In the genomic region with DNA sequence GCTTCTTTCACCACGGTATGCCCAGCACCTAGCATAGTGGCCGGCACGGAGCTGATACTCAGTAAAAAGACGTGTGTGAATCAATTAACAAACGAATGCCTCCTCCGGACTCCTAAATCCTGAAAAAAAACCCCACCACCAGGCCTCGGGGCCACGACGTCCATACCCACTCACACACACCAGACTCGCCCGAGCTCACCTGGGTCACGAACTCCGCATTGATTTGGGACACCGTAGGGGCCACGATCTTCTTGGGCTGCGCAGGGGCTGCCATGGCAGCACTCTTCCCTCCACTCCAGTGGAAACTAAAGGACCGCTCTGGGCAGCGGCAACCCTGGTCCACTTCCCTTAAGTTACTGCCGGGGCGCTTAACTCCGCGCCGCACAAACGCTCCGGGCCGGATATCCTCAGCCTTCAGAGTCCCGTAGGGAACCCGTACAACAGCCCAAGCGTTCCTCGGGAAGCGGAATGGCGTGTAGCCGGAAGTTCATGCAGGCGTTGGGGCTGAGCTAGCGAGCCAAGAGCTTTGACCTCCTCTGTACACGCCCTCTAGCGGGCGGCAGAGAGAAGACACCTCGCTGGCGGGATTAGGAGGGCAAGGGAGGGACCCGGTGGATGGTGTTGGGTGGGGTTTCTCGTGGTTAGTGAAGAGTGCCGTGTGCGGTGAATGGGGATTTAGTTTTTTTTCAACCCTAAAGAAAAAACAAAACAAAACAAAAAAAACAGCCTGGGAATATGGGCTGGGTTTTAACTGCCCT, we compare ENCODE assay signal across 8 cellular contexts. TPM values are rescaled to one million over a fixed set of nuclear protein-coding genes. Genes with fewer than 3 reads are reported as not detected.
DNase-seq lines count a peak whose midpoint lies in the region; ATAC-seq and TF ChIP-seq lines count a peak whose summit lies in the region.

AQR (minus strand) TSS at position 403 of the 758 bp plus-strand sequence; CDS start at position 274, 129 bp downstream.

- H3K27me3 ChIP-seq in thymus (ENCODE audit: control insufficient read depth, insufficient read depth), result no peaks in the 10 kb centered on the region

- no peaks in the 10 kb centered on the region for H3K36me3 ChIP-seq in thymus (ENCODE audit: control insufficient read depth, insufficient read depth)

- H3K36me3 Mint-ChIP-seq in activated naive CD4-positive, alpha-beta T cell treated with anti-CD3 and anti-CD28 coated beads, Interleukin-2, amount 50 U/mL, for 72 hours, result peaks cover 7% of the 10 kb centered on the region in 2 donors
- H3K36me3 Mint-ChIP-seq in glutamatergic neuron (ENCODE audit: unreplicated experiment) (no peaks in the 10 kb centered on the region), osteocyte (ENCODE audit: unreplicated experiment) (peaks cover 7% of the 10 kb centered on the region)

- peak; percentile 100 for ATAC-seq in HG02623 (IDR thresholded peaks at IDR 0.05; ENCODE audit: unreplicated experiment)
- ATAC-seq in activated naive CD4-positive, alpha-beta T cell treated with anti-CD3 and anti-CD28 coated beads, Interleukin-2, amount 50 U/mL, for 72 hours, result peak; percentile 97 to 99

- peaks cover 6% of the 10 kb centered on the region for H3K27me3 Mint-ChIP-seq in glutamatergic neuron (ENCODE audit: unreplicated experiment)
- H3K27me3 Mint-ChIP-seq in osteocyte (ENCODE audit: unreplicated experiment), result no peaks in the 10 kb centered on the region

- H3K4me3 ChIP-seq in GM12864 (ENCODE audit: low read depth, low read length), result peak within 1 kb of the TSS; percentile 89
- H3K4me3 ChIP-seq in thymus (ENCODE audit: low read length), result peak within 1 kb of the TSS; percentile 57

- H3K4me1 ChIP-seq in thymus (ENCODE audit: control insufficient read depth, insufficient read depth, low read length), result peaks cover 9% of the 10 kb centered on the region

- peaks cover 10% of the 10 kb centered on the region for H3K4me1 Mint-ChIP-seq in glutamatergic neuron (ENCODE audit: low read depth, unreplicated experiment)
- H3K4me1 Mint-ChIP-seq in osteocyte (ENCODE audit: unreplicated experiment), result peaks cover 26% of the 10 kb centered on the region

- peak; percentile 82 for TF ChIP-seq CTCF in GM12864 (IDR thresholded peaks at IDR 0.05; ENCODE audit: low read depth, low read length, missing control alignments)
- TF ChIP-seq CTCF in glutamatergic neuron (IDR thresholded peaks at IDR 0.05; ENCODE audit: partially characterized antibody, unreplicated experiment), result peak; percentile 86
- peak; percentile 72 for TF ChIP-seq CTCF in osteocyte (IDR thresholded peaks at IDR 0.05)

- H3K4me3 Mint-ChIP-seq in glutamatergic neuron (ENCODE audit: unreplicated experiment) (peak within 1 kb of the TSS; percentile 96), osteocyte (ENCODE audit: unreplicated experiment) (peak within 1 kb of the TSS; percentile 98)

- DNase-seq in GM12864 (ENCODE audit: low read depth), result peak; percentile 94
- DNase-seq in NCI-H1092 treated with DMSO at 0.1 percent for 48 hours (lab: John Stamatoyannopoulos, UW), result peak; percentile 92
- DNase-seq in SKM-1 (lab: John Stamatoyannopoulos, UW; ENCODE audit: unreplicated experiment), result peak; percentile 98
- DNase-seq in activated naive CD4-positive, alpha-beta T cell treated with anti-CD3 and anti-CD28 coated beads, Interleukin-2, amount 50 U/mL, for 72 hours (ENCODE audit: low spot score in 2 of 2), result peak; percentile 92
- DNase-seq in glutamatergic neuron, result peak; percentile 94
- DNase-seq in osteocyte (ENCODE audit: extremely low spot score, unreplicated experiment), result peak; percentile 97

- no peaks in the 10 kb centered on the region for H3K9me3 Mint-ChIP-seq in activated naive CD4-positive, alpha-beta T cell treated with anti-CD3 and anti-CD28 coated beads, Interleukin-2, amount 50 U/mL, for 72 hours
- H3K9me3 Mint-ChIP-seq in glutamatergic neuron (ENCODE audit: unreplicated experiment) (peaks cover 2% of the 10 kb centered on the region), osteocyte (ENCODE audit: unreplicated experiment) (no peaks in the 10 kb centered on the region)

- peak within 1 kb of the TSS; percentile 1 for H3K27ac ChIP-seq in thymus (ENCODE audit: low read depth)

- H3K27ac Mint-ChIP-seq in activated naive CD4-positive, alpha-beta T cell treated with anti-CD3 and anti-CD28 coated beads, Interleukin-2, amount 50 U/mL, for 72 hours, result peak within 1 kb of the TSS; percentile 94 to 99
- peak within 1 kb of the TSS; percentile 89 for H3K27ac Mint-ChIP-seq in glutamatergic neuron (ENCODE audit: unreplicated experiment)
- peak within 1 kb of the TSS; percentile 99 for H3K27ac Mint-ChIP-seq in osteocyte (ENCODE audit: unreplicated experiment)

- no peaks in the 10 kb centered on the region for H3K9me3 ChIP-seq in thymus (ENCODE audit: control insufficient read depth)

- under 1% methylated on average over 44 of the region's 44 CpGs for WGBS in thymus

RNA-seq across cellular contexts. Expression of gene AQR, which starts in this region (rescaled TPM):
- total RNA-seq in activated naive CD4-positive, alpha-beta T cell treated with anti-CD3 and anti-CD28 coated beads, Interleukin-2, amount 50 U/mL, for 72 hours, result 10 to 100 TPM; 35.7 to 40.9 TPM
- total RNA-seq in glutamatergic neuron (ENCODE audit: unreplicated experiment) (36.8 TPM), osteocyte (27.4 and 28.5 TPM in 2 replicates)
- polyA plus RNA-seq in thymus, result 18.0 TPM

Comparison
In these comparisons a context has a peak if more than half of its experiments do, and no peak if none do; other contexts are left out.
1. Peak in every context shown above with its lines: DNase-seq, ATAC-seq, H3K4me3 ChIP-seq and H3K27ac ChIP-seq.